Comparison of ENCODE assay signal across 11 cellular contexts in the genomic region with DNA sequence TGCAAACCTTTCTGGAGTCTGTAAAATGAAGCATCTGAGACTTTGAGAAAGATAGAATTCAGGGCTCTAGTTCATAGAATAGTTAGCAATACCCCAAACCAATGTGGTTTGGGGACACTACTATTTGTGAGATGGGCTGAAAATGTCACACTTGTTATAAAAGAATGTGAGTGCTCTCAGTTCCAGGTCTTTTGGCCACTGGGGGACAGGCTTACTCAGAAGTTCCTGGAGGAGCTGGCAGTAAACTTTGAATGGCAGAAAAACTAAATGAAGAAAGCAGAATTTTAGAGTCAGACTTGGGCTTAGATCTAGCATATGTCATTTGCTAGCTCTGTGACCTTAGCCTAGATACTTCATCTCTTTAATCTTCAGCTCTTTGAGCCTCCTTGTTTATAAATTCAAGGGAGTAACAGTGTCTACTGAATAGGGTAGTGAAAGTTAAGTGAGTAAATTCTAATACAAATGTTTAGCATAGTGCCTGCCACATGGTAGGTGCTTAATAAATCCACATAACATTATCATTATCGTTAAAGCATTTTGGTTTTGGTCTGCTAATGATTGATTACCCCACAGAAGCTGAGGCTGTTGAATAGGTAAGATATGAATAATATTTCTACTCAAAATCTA. TPM values are rescaled to one million over a fixed set of nuclear protein-coding genes. Genes with fewer than 3 reads are reported as not detected.
DNase-seq lines count a peak whose midpoint lies in the region; ATAC-seq and TF ChIP-seq lines count a peak whose summit lies in the region.
"Had no signal": no experiment of that assay in that cellular context is flagged by ENCODE, and none has a peak within 500 bp of the region (broad histone marks: within the 10 kb centered on the region; RNA-seq: fewer than 3 reads in every experiment).

No MANE protein-coding gene starts in this region.

- no peaks in the 10 kb centered on the region for H3K36me3 Mint-ChIP-seq in endodermal cell (ENCODE audit: low read depth)
- no peaks in the 10 kb centered on the region for H3K36me3 Mint-ChIP-seq in activated naive CD8-positive, alpha-beta T cell treated with anti-CD3 and anti-CD28 coated beads, Interleukin-2, amount 50 U/mL, for 24 hours (ENCODE audit: low read depth)

- H3K9me3 ChIP-seq in OCI-LY7 (ENCODE audit: low read length): no peaks in the 10 kb centered on the region
- H3K9me3 ChIP-seq in endodermal cell (ENCODE audit: control insufficient read depth, low read length): no peaks in the 10 kb centered on the region
- H3K9me3 ChIP-seq in Karpas-422 (ENCODE audit: low read length): no peaks in the 10 kb centered on the region

- POLR2A ChIA-PET in OCI-LY7 (lab: Charles Lee): no interaction called here

- H3K79me2 ChIP-seq in OCI-LY7 (ENCODE audit: insufficient read depth, low read depth, low read length) (no peaks in the 10 kb centered on the region), Karpas-422 (ENCODE audit: low read length) (no peaks in the 10 kb centered on the region)

- intact Hi-C loops in OCI-LY7 (cut with micrococcal nuclease; ENCODE audit: unreplicated experiment): no loop called here

- CTCF ChIA-PET in OCI-LY7 (lab: Charles Lee; ENCODE audit: unreplicated experiment): no interaction called here

- H3K4me2 ChIP-seq in OCI-LY7 (ENCODE audit: low read length): no peak overlapping the region
- H3K4me2 ChIP-seq in Karpas-422 (ENCODE audit: low read depth, low read length, poor library complexity, severe bottlenecking): no peak overlapping the region

- H3K9ac ChIP-seq in endodermal cell (ENCODE audit: extremely low read depth, low read length, poor library complexity, severe bottlenecking) (no peak overlapping the region), Karpas-422 (ENCODE audit: low read length) (no peak overlapping the region)

- peaks cover 3% of the 10 kb centered on the region for H3K27me3 Mint-ChIP-seq in endodermal cell (ENCODE audit: insufficient read depth)
- no peaks in the 10 kb centered on the region for H3K27me3 Mint-ChIP-seq in activated naive CD8-positive, alpha-beta T cell treated with anti-CD3 and anti-CD28 coated beads, Interleukin-2, amount 50 U/mL, for 24 hours

- DNase-seq in GM12864 (ENCODE audit: low read depth) (no peak), OCI-LY7 (ENCODE audit: low spot score) (no peak), endodermal cell (no peak), pons (ENCODE audit: low spot score) (peak; percentile 23), germinal center (ENCODE audit: low spot score) (no peak), Karpas-422 (no peak)
- no peak for DNase-seq in activated naive CD8-positive, alpha-beta T cell treated with anti-CD3 and anti-CD28 coated beads, Interleukin-2, amount 50 U/mL, for 24 hours
- DNase-seq: activated CD4-positive, CD25-positive, alpha-beta regulatory T cell treated with anti-CD3 and anti-CD28 coated beads, Interleukin-2, amount 50 U/mL, for 72 hours; aorta; NCI-H526 treated with DMSO at 0.1 percent for 48 hours had no signal

- H3K27me3 ChIP-seq in endodermal cell (ENCODE audit: control insufficient read depth, insufficient read depth, low read length, poor library complexity, severe bottlenecking) (no peaks in the 10 kb centered on the region), Karpas-422 (ENCODE audit: low read length) (no peaks in the 10 kb centered on the region)

- H4K20me1 ChIP-seq in OCI-LY7 (ENCODE audit: insufficient read depth, low read length) (no peaks in the 10 kb centered on the region), Karpas-422 (ENCODE audit: insufficient read depth, low read depth, low read length) (no peaks in the 10 kb centered on the region)

- H3K4me1 ChIP-seq in OCI-LY7 (ENCODE audit: insufficient read depth, low read length, poor library complexity, severe bottlenecking) (no peaks in the 10 kb centered on the region), endodermal cell (ENCODE audit: control insufficient read depth, insufficient read depth, low read length) (no peaks in the 10 kb centered on the region), Karpas-422 (ENCODE audit: low read length) (no peaks in the 10 kb centered on the region)

- no peaks in the 10 kb centered on the region for H3K9me3 Mint-ChIP-seq in endodermal cell
- no peaks in the 10 kb centered on the region for H3K9me3 Mint-ChIP-seq in activated naive CD8-positive, alpha-beta T cell treated with anti-CD3 and anti-CD28 coated beads, Interleukin-2, amount 50 U/mL, for 24 hours

- TF ChIP-seq CTCF in GM12864 (IDR thresholded peaks at IDR 0.05; ENCODE audit: low read depth, low read length, missing control alignments) (peak; percentile 31), OCI-LY7 (conservative IDR thresholded peaks at IDR 0.05; ENCODE audit: low read length) (peak; percentile 26; the same call in 1 of the 2 replicates), endodermal cell (conservative IDR thresholded peaks at IDR 0.05) (peak; percentile 60)

- WGBS in endodermal cell (ENCODE audit: insufficient coverage in 1 of 2, insufficient read length in 1 of 2), 2 experiments: no CpG with 5 or more reads among the region's 1 CpG

- H3K4me3 ChIP-seq in GM12864 (ENCODE audit: low read depth, low read length): no peak overlapping the region
- no peak overlapping the region for H3K4me3 ChIP-seq in OCI-LY7 (ENCODE audit: low read depth, low read length, poor library complexity, severe bottlenecking)
- H3K4me3 ChIP-seq in endodermal cell (ENCODE audit: low read length): no peak overlapping the region
- H3K4me3 ChIP-seq in Karpas-422 (ENCODE audit: low read length): no peak overlapping the region

- no TSS peak for BruUV-seq in OCI-LY7 (replicated peaks; lab: Mats Ljungman, UMichigan)

- no peaks in the 10 kb centered on the region for H3K36me3 ChIP-seq in OCI-LY7 (ENCODE audit: insufficient read depth, low read length)
- H3K36me3 ChIP-seq in endodermal cell (ENCODE audit: control insufficient read depth, insufficient read depth, low read length): no peaks in the 10 kb centered on the region
- no peaks in the 10 kb centered on the region for H3K36me3 ChIP-seq in Karpas-422 (ENCODE audit: insufficient read depth, low read length)

- H3K27ac Mint-ChIP-seq in endodermal cell: no peak overlapping the region
- no peak overlapping the region for H3K27ac Mint-ChIP-seq in activated naive CD8-positive, alpha-beta T cell treated with anti-CD3 and anti-CD28 coated beads, Interleukin-2, amount 50 U/mL, for 24 hours

- no peak overlapping the region for H3K4me3 Mint-ChIP-seq in endodermal cell
- H3K4me3 Mint-ChIP-seq in activated naive CD8-positive, alpha-beta T cell treated with anti-CD3 and anti-CD28 coated beads, Interleukin-2, amount 50 U/mL, for 24 hours: no peak overlapping the region

- H3K27ac ChIP-seq in OCI-LY7 (ENCODE audit: low read depth, low read length, poor library complexity, severe bottlenecking): no peak overlapping the region
- no peak overlapping the region for H3K27ac ChIP-seq in endodermal cell (ENCODE audit: low read depth, low read length)
- no peak overlapping the region for H3K27ac ChIP-seq in Karpas-422 (ENCODE audit: low read length)

- peaks cover 6% of the 10 kb centered on the region for H3K4me1 Mint-ChIP-seq in endodermal cell
- H3K4me1 Mint-ChIP-seq in activated naive CD8-positive, alpha-beta T cell treated with anti-CD3 and anti-CD28 coated beads, Interleukin-2, amount 50 U/mL, for 24 hours: peaks cover 4% of the 10 kb centered on the region

- H3K9me2 ChIP-seq in OCI-LY7 (ENCODE audit: insufficient read depth, low read length) (no peaks in the 10 kb centered on the region), Karpas-422 (replicated peaks; ENCODE audit: insufficient read depth, low read length) (no peaks in the 10 kb centered on the region)

- ATAC-seq in GM21619 (IDR thresholded peaks at IDR 0.05; ENCODE audit: unreplicated experiment): no peak
- no peak for ATAC-seq in activated naive CD8-positive, alpha-beta T cell treated with anti-CD3 and anti-CD28 coated beads, Interleukin-2, amount 50 U/mL, for 24 hours

- no peak overlapping the region for H2AFZ ChIP-seq in OCI-LY7 (ENCODE audit: low read length)
- no peak overlapping the region for H2AFZ ChIP-seq in Karpas-422 (ENCODE audit: low read length)

RNA-seq across cellular contexts. Expression of a gene that starts 3.7 kb away (rescaled TPM):
- not detected in 2 replicates for total RNA-seq in OCI-LY7 (2014; rRNA removed; shearing (Covaris generic))
- total RNA-seq in OCI-LY7 (2022): not detected in 2 replicates
- total RNA-seq in endodermal cell: not detected
- polyA plus RNA-seq in endodermal cell (2013, experiment 1 of 2): not detected
- not detected for polyA plus RNA-seq in endodermal cell (2013, experiment 2 of 2)
- total RNA-seq in Karpas-422 (2014; rRNA removed; shearing (Covaris generic); ENCODE audit: low replicate concordance): not detected in 2 replicates

RNA-seq across cellular contexts. Expression of a gene that starts 23.8 kb away (rescaled TPM):
- 8.2 and 9.2 TPM in 2 replicates for total RNA-seq in OCI-LY7 (2014; rRNA removed; shearing (Covaris generic))
- 18.5 and 20.1 TPM in 2 replicates for total RNA-seq in OCI-LY7 (2022)
- 10 to 100 TPM; 34.7 to 42.2 TPM for total RNA-seq in endodermal cell
- polyA plus RNA-seq in endodermal cell (2013, experiment 1 of 2): 32.0 TPM
- polyA plus RNA-seq in endodermal cell (2013, experiment 2 of 2): 31.3 TPM
- 10.5 and 12.2 TPM in 2 replicates for total RNA-seq in Karpas-422 (2014; rRNA removed; shearing (Covaris generic); ENCODE audit: low replicate concordance)
